12 cellular contexts compared by ENCODE assay signal in genomic region chr17:7047566-7047965, GRCh38. TPM values are rescaled to one million over a fixed set of nuclear protein-coding genes. Genes with fewer than 3 reads are reported as not detected.
DNase-seq lines count a peak whose midpoint lies in the region; ATAC-seq and TF ChIP-seq lines count a peak whose summit lies in the region.
"Had no signal": no experiment of that assay in that cellular context is flagged by ENCODE, and none has a peak within 500 bp of the region (broad histone marks: within the 10 kb centered on the region; RNA-seq: fewer than 3 reads in every experiment).

No MANE protein-coding gene starts in this region.

- H3K4me2 ChIP-seq in smooth muscle cell: peak overlapping the region; percentile 81

- no peaks in the 10 kb centered on the region for H3K36me3 ChIP-seq in smooth muscle cell (ENCODE audit: low read depth)
- H3K36me3 ChIP-seq in uterus: no peaks in the 10 kb centered on the region
- H3K36me3 ChIP-seq: neutrophil had no signal

- H3K4me1 ChIP-seq in smooth muscle cell (ENCODE audit: low read depth): peaks cover 6% of the 10 kb centered on the region
- H3K4me1 ChIP-seq in uterus: peaks cover 0 to 13% of the 10 kb centered on the region in 2 donors

- H3K4me3 ChIP-seq in LNCaP clone FGC (ENCODE audit: low read depth, low read length) (peak overlapping the region; percentile 54), dorsolateral prefrontal cortex (peak overlapping the region in 32 of 59 donors; percentile 8 to 57 (median 40)), smooth muscle cell (no peak overlapping the region), uterus (no peak overlapping the region)

- H3K27ac ChIP-seq in dorsolateral prefrontal cortex: peak overlapping the region in 23 of 59 donors; percentile 6 to 98 (median 78)
- no peak overlapping the region for H3K27ac ChIP-seq in smooth muscle cell (ENCODE audit: low read depth)
- H3K27ac ChIP-seq in uterus: no peak overlapping the region
- H3K27ac ChIP-seq: neutrophil had no signal

- intact Hi-C loops in dorsolateral prefrontal cortex (cut with DNase I): loop anchor here (5.0 kb wide), 2 partner anchors 130 to 250 kb away; partner anchors contain the start of gene ASGR1 (in 1 of the 2)
- intact Hi-C loops in uterus (cut with DNase I; ENCODE audit: low total_unique reads): no loop called here

- no peaks in the 10 kb centered on the region for H4K20me1 ChIP-seq in smooth muscle cell (ENCODE audit: low read depth)

- WGBS in smooth muscle cell (ENCODE audit: low lambda C conversion rate): 84% methylated on average over 6 of the region's 6 CpGs

- peaks cover 0 to 44% (median 5%) of the 10 kb centered on the region in 45 donors for H3K27me3 ChIP-seq in dorsolateral prefrontal cortex
- peaks cover 8% of the 10 kb centered on the region for H3K27me3 ChIP-seq in smooth muscle cell (ENCODE audit: low read depth)
- peaks cover 0 to 10% of the 10 kb centered on the region in 2 donors for H3K27me3 ChIP-seq in uterus

- H3K9me3 ChIP-seq in smooth muscle cell (replicated peaks; ENCODE audit: low read depth) (no peaks in the 10 kb centered on the region), uterus (no peaks in the 10 kb centered on the region)
- H3K9me3 ChIP-seq: neutrophil had no signal

- ATAC-seq in GM21381 (IDR thresholded peaks at IDR 0.05; ENCODE audit: unreplicated experiment): no peak
- ATAC-seq: left ventricle myocardium superior had no signal

- peak; percentile 51 for DNase-seq in activated naive CD4-positive, alpha-beta T cell treated with Interleukin-2 at 50 U/mL for 16 hours
- DNase-seq in activated naive CD4-positive, alpha-beta T cell treated with anti-CD3 and anti-CD28 coated beads, Interleukin-2, amount 50 U/mL, for 16 hours: no peak
- DNase-seq in LNCaP clone FGC (ENCODE audit: low read depth) (no peak), dorsolateral prefrontal cortex (no peak), smooth muscle cell (lab: John Stamatoyannopoulos, UW; ENCODE audit: unreplicated experiment) (no peak), ureter (ENCODE audit: low spot score) (no peak), uterus (no peak)

- H3F3A ChIP-seq in smooth muscle cell (ENCODE audit: low read depth): no peaks in the 10 kb centered on the region

- no peak overlapping the region for H2AFZ ChIP-seq in smooth muscle cell (ENCODE audit: low read depth)

- no peak overlapping the region for H3K9ac ChIP-seq in smooth muscle cell (ENCODE audit: low read depth)

- no peaks in the 10 kb centered on the region for H3K79me2 ChIP-seq in smooth muscle cell (ENCODE audit: low read depth)

- no peak for TF ChIP-seq POLR2A in uterus (IDR thresholded peaks at IDR 0.05)

- TF ChIP-seq CTCF in LNCaP clone FGC (IDR thresholded peaks at IDR 0.05; ENCODE audit: control insufficient read depth, extremely low read depth, insufficient read depth) (no peak), dorsolateral prefrontal cortex (IDR thresholded peaks at IDR 0.05 in 54 of 56, conservative IDR thresholded peaks at IDR 0.05 in 2 of 56; ENCODE audit: low read depth in 1 of 56, partially characterized antibody in 56 of 56) (no peak), smooth muscle cell (IDR thresholded peaks at IDR 0.05; ENCODE audit: borderline replicate concordance, insufficient read depth, poor library complexity, severe bottlenecking) (no peak), uterus (IDR thresholded peaks at IDR 0.05) (no peak)

RNA-seq across cellular contexts. Expression of gene SLC16A11, which starts 3.7 kb away (rescaled TPM):
- total RNA-seq in dorsolateral prefrontal cortex (1 to 10 TPM in 116 of 120 experiments, under 1 TPM in 4; 0.57 to 6.4 (median 2.4) TPM), smooth muscle cell (0.36 TPM in 1 of 2 replicates, not detected in the other), ureter (2.8 TPM), uterus (1 to 10 TPM in 1 of 4 donors, under 1 TPM in 3; 0.14 to 10.0 (median 0.85) TPM)
- polyA plus RNA-seq in smooth muscle cell: 0.65 and 0.80 TPM in 2 replicates
- total RNA-seq: cerebellum had no signal

RNA-seq across cellular contexts. Expression of gene SLC16A13, which starts 11.8 kb away (rescaled TPM):
- total RNA-seq in dorsolateral prefrontal cortex: 1 to 10 TPM in 108 of 120 experiments, under 1 TPM in 12; 0.55 to 4.2 (median 1.7) TPM
- 2.0 and 2.7 TPM in 2 replicates for total RNA-seq in smooth muscle cell
- 3.5 TPM in 2 replicates for polyA plus RNA-seq in smooth muscle cell
- 6.7 TPM for total RNA-seq in ureter
- 1 to 10 TPM in 1 of 4 donors, under 1 TPM in 1, not detected in 2; 0.51 to 3.4 TPM for total RNA-seq in uterus

RNA-seq across cellular contexts. Expression of gene BCL6B, which starts 24.7 kb away (rescaled TPM):
- total RNA-seq in dorsolateral prefrontal cortex: 10 to 100 TPM in 7 of 120 experiments, 1 to 10 TPM in 108, under 1 TPM in 5; 0.39 to 16.5 (median 3.9) TPM
- total RNA-seq in smooth muscle cell: 0.45 TPM in 1 of 2 replicates, not detected in the other
- polyA plus RNA-seq in smooth muscle cell: not detected in 2 replicates
- total RNA-seq in ureter: 21.6 TPM
- 10 to 100 TPM in 3 of 4 donors, 1 to 10 TPM in 1; 9.7 to 32.8 (median 22.7) TPM for total RNA-seq in uterus

RNA-seq across cellular contexts. Expression of gene CLEC10A, which starts 32.5 kb away (rescaled TPM):
- total RNA-seq in dorsolateral prefrontal cortex (1 to 10 TPM in 15 of 120 experiments, under 1 TPM in 31, not detected in 74; 0.27 to 2.1 (median 0.73) TPM), smooth muscle cell (not detected in 2 replicates), ureter (5.1 TPM), uterus (1 to 10 TPM in 2 of 4 donors, not detected in 2; 1.5 to 3.5 TPM)
- not detected in 2 replicates for polyA plus RNA-seq in smooth muscle cell
- total RNA-seq: activated B cell treated with CpG ODN at 0.5 μM for 24 hours, cerebellum had no signal

RNA-seq across cellular contexts. Expression of gene RNASEK, which starts 35.1 kb away (rescaled TPM):
- 100 to 1,000 TPM; 128 to 301 (median 209) TPM for total RNA-seq in dorsolateral prefrontal cortex
- 350 and 356 TPM in 2 replicates for total RNA-seq in smooth muscle cell
- 718 and 785 TPM in 2 replicates for polyA plus RNA-seq in smooth muscle cell
- 151 TPM for total RNA-seq in ureter
- total RNA-seq in uterus: 100 to 1,000 TPM in 2 of 4 donors, 10 to 100 TPM in 2; 30.8 to 153 (median 101) TPM

Comparison
In these comparisons a context has a peak if more than half of its experiments do, and no peak if none do; other contexts are left out.
1. H3K4me3 ChIP-seq: peak in LNCaP clone FGC (single experiment) and dorsolateral prefrontal cortex (32 of 59); none in smooth muscle cell (single experiment) and uterus (0 of 2).